In genomic region chr12:57755194-57755453, GRCh38 we compare ENCODE assay signal across 8 cellular contexts. TPM values are rescaled to one million over a fixed set of nuclear protein-coding genes. Genes with fewer than 3 reads are reported as not detected.
DNase-seq lines count a peak whose midpoint lies in the region; ATAC-seq and TF ChIP-seq lines count a peak whose summit lies in the region.

No MANE protein-coding gene starts in this region.

- no peaks in the 10 kb centered on the region for H3K27me3 ChIP-seq in RWPE2 (ENCODE audit: insufficient read depth, poor library complexity, severe bottlenecking)

- no peak for ATAC-seq in RWPE2 (ENCODE audit: low read depth)

- H3K36me3 ChIP-seq in RWPE2 (ENCODE audit: low read depth): peaks cover 20% of the 10 kb centered on the region

- DNase-seq in RWPE2 (ENCODE audit: low spot score) (no peak), fibroblast of villous mesenchyme (ENCODE audit: low read depth) (no peak), SIG-M5 (lab: John Stamatoyannopoulos, UW) (no peak), NCI-H1105 treated with DMSO at 0.1 percent for 48 hours (lab: John Stamatoyannopoulos, UW) (no peak), COLO829 (ENCODE audit: low spot score) (no peak), germinal center (ENCODE audit: low spot score) (no peak)

- H3K4me1 ChIP-seq in RWPE2 (ENCODE audit: insufficient read depth, poor library complexity, severe bottlenecking): peaks cover 8% of the 10 kb centered on the region

- H3K27ac ChIP-seq in RWPE2 (ENCODE audit: poor library complexity, severe bottlenecking) (peak overlapping the region; percentile 65), skin epidermis (peak overlapping the region in 19 of 21 experiments; percentile 35 to 91 (median 76))

- no peaks in the 10 kb centered on the region for H3K9me3 ChIP-seq in RWPE2 (ENCODE audit: severe bottlenecking)

- TF ChIP-seq CTCF in RWPE2 (IDR thresholded peaks at IDR 0.05; ENCODE audit: poor library complexity, severe bottlenecking): no peak
- TF ChIP-seq CTCF in fibroblast of villous mesenchyme (IDR thresholded peaks at IDR 0.05; ENCODE audit: insufficient read depth, low read depth, low read length): no peak

- H3K4me3 ChIP-seq in GM08714 (ENCODE audit: low read length) (peak overlapping the region; percentile 86), RWPE2 (ENCODE audit: severe bottlenecking) (peak overlapping the region; percentile 78), fibroblast of villous mesenchyme (ENCODE audit: low read depth, low read length) (peak overlapping the region; percentile 59), skin epidermis (peak overlapping the region; percentile 51 to 89 (median 66))

RNA-seq across cellular contexts. Expression of gene MARCHF9, which starts 0.2 kb away (rescaled TPM):
- total RNA-seq in fibroblast of villous mesenchyme: 2.6 and 3.5 TPM in 2 replicates

RNA-seq across cellular contexts. Expression of gene CDK4, which starts 3.0 kb away (rescaled TPM):
- 226 and 299 TPM in 2 replicates for total RNA-seq in fibroblast of villous mesenchyme

RNA-seq across cellular contexts. Expression of gene TSPAN31, which starts 10.3 kb away (rescaled TPM):
- 39.9 and 62.2 TPM in 2 replicates for total RNA-seq in fibroblast of villous mesenchyme

RNA-seq across cellular contexts. Expression of gene CYP27B1, which starts 11.8 kb away (rescaled TPM):
- total RNA-seq in fibroblast of villous mesenchyme: 0.97 and 3.0 TPM in 2 replicates

RNA-seq across cellular contexts. Expression of gene AGAP2, which starts 16.6 kb away (rescaled TPM):
- 0.32 and 0.43 TPM in 2 replicates for total RNA-seq in fibroblast of villous mesenchyme
